Comparison of ENCODE assay signal across 19 cellular contexts in the genomic region with DNA sequence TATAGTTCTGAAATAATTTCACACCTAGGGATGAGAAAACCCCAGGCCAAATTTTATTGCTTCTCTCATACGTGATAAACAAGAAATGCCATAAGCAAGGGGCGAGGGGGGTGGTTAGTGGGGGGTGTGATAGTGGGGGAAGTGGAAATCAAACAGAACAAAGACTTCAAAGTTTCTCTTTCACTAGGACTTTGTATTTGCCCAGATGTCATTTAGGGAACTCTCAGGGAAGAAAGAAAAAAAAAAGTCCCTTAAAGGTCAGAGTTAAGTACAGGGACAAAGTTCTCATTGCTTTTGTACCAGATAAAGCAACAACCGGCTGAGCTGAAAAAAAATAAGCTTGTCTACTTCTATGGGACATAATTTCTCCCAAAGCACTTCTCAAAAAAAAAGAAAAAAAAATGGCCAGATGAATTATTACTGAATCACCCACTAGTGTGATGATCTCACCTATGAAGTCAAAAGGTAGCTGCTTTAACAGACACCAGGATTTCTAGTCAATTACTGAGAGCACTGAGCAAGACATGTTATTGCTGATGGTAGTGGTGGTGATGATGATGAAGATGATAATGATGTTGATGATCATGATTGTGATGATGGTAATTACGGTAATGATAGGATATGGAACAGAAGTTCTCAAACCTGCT. TPM values are rescaled to one million over a fixed set of nuclear protein-coding genes. Genes with fewer than 3 reads are reported as not detected.
DNase-seq lines count a peak whose midpoint lies in the region; ATAC-seq and TF ChIP-seq lines count a peak whose summit lies in the region.
"Had no signal": no experiment of that assay in that cellular context is flagged by ENCODE, and none has a peak within 500 bp of the region (broad histone marks: within the 10 kb centered on the region; RNA-seq: fewer than 3 reads in every experiment).

No MANE protein-coding gene starts in this region.

- H3K27ac ChIP-seq in HEK293 (ENCODE audit: extremely low read depth, low read depth, low read length): no peak overlapping the region
- no peak overlapping the region for H3K27ac ChIP-seq in foreskin keratinocyte

- H3K4me1 ChIP-seq in HEK293 (ENCODE audit: control insufficient read depth, insufficient read depth, low read length) (no peaks in the 10 kb centered on the region), foreskin keratinocyte (no peaks in the 10 kb centered on the region), mucosa of descending colon (ENCODE audit: low read depth) (no peaks in the 10 kb centered on the region)

- no peaks in the 10 kb centered on the region for H3K27me3 ChIP-seq in foreskin keratinocyte

- H3K9me3 ChIP-seq in HEK293 (ENCODE audit: control insufficient read depth, insufficient read depth, low read depth, low read length) (no peaks in the 10 kb centered on the region), mucosa of descending colon (no peaks in the 10 kb centered on the region)

- peak; percentile 12 for DNase-seq in GM10248 (ENCODE audit: extremely low spot score)
- DNase-seq in foreskin keratinocyte: peak; percentile 7 to 28
- no peak for DNase-seq in mucosa of descending colon
- DNase-seq in mesothelial cell of epicardium (ENCODE audit: low spot score in 2 of 2, unreplicated experiment in 2 of 2): no peak
- no peak for DNase-seq in activated CD4-positive, alpha-beta memory T cell treated with anti-CD3 and anti-CD28 coated beads, Interleukin-2, amount 10 ng/mL, durations not matched to agents 7 days and 5 days
- DNase-seq in KBM-7: no peak
- DNase-seq: DMS79, Kasumi-1, NCI-H1417, NCI-H187, NCI-H2107, NCI-H446 treated with DMSO at 0.1 percent for 48 hours, NCI-H526 treated with DMSO at 0.1 percent for 48 hours, OCI-M1, Right ventricle myocardium superior had no signal

- ATAC-seq in foreskin keratinocyte: peak; percentile 51
- peak; percentile 48 for ATAC-seq in mucosa of descending colon
- ATAC-seq: HCT116 had no signal

- H3K4me1 Mint-ChIP-seq in mesothelial cell of epicardium: peaks cover 3% of the 10 kb centered on the region
- no peaks in the 10 kb centered on the region for H3K4me1 Mint-ChIP-seq in activated CD4-positive, alpha-beta memory T cell treated with anti-CD3 and anti-CD28 coated beads, Interleukin-2, amount 10 ng/mL, durations not matched to agents 7 days and 5 days

- CTCF ChIA-PET in GM10248 (lab: Yijun Ruan, JAX): no interaction called here
- CTCF ChIA-PET in HEK293 (lab: Yijun Ruan, JAX): no interaction called here
- CTCF ChIA-PET in activated CD4-positive, alpha-beta memory T cell treated with anti-CD3 and anti-CD28 coated beads, Interleukin-2, amount 10 ng/mL, durations not matched to agents 7 days and 5 days (lab: Charles Lee): no interaction called here

- H3K4me3 ChIP-seq in HEK293 (ENCODE audit: low read depth, low read length): no peak overlapping the region
- H3K4me3 ChIP-seq in mucosa of descending colon: no peak overlapping the region

- H3K36me3 ChIP-seq in HEK293 (ENCODE audit: control insufficient read depth in 2 of 2, insufficient read depth in 1 of 2, low read length in 2 of 2) (no peaks in the 10 kb centered on the region), mucosa of descending colon (ENCODE audit: low read depth) (no peaks in the 10 kb centered on the region)

- H3K36me3 Mint-ChIP-seq in mesothelial cell of epicardium: no peaks in the 10 kb centered on the region
- no peaks in the 10 kb centered on the region for H3K36me3 Mint-ChIP-seq in activated CD4-positive, alpha-beta memory T cell treated with anti-CD3 and anti-CD28 coated beads, Interleukin-2, amount 10 ng/mL, durations not matched to agents 7 days and 5 days (ENCODE audit: low read depth)
- H3K36me3 Mint-ChIP-seq: CD14-positive monocyte had no signal

- intact Hi-C loops in mucosa of descending colon (cut with DNase I, micrococcal nuclease): no loop called here

- TF ChIP-seq CTCF in GM10248 (IDR thresholded peaks at IDR 0.05; ENCODE audit: control extremely low read depth, extremely low read depth, low read depth, missing control alignments): no peak
- no peak for TF ChIP-seq CTCF in HEK293 (tag by site-specific recombination; IDR thresholded peaks at IDR 0.05)
- no peak for TF ChIP-seq CTCF in foreskin keratinocyte (conservative IDR thresholded peaks at IDR 0.05)
- no peak for TF ChIP-seq CTCF in mucosa of descending colon (IDR thresholded peaks at IDR 0.05)
- no peak for TF ChIP-seq CTCF in mesothelial cell of epicardium (IDR thresholded peaks at IDR 0.05; ENCODE audit: unreplicated experiment)

- POLR2A ChIA-PET in GM10248 (lab: Yijun Ruan, JAX): no interaction called here
- POLR2A ChIA-PET in HEK293 (lab: Yijun Ruan, JAX): no interaction called here
- POLR2A ChIA-PET in activated CD4-positive, alpha-beta memory T cell treated with anti-CD3 and anti-CD28 coated beads, Interleukin-2, amount 10 ng/mL, durations not matched to agents 7 days and 5 days (lab: Charles Lee): no interaction called here

- no peak overlapping the region for H3K27ac Mint-ChIP-seq in mesothelial cell of epicardium
- no peak overlapping the region for H3K27ac Mint-ChIP-seq in activated CD4-positive, alpha-beta memory T cell treated with anti-CD3 and anti-CD28 coated beads, Interleukin-2, amount 10 ng/mL, durations not matched to agents 7 days and 5 days
- H3K27ac Mint-ChIP-seq: B cell had no signal

- H3K9me3 Mint-ChIP-seq in mesothelial cell of epicardium: no peaks in the 10 kb centered on the region
- H3K9me3 Mint-ChIP-seq in activated CD4-positive, alpha-beta memory T cell treated with anti-CD3 and anti-CD28 coated beads, Interleukin-2, amount 10 ng/mL, durations not matched to agents 7 days and 5 days: no peaks in the 10 kb centered on the region

- in situ Hi-C loops in KBM-7 (cut with MboI; ENCODE audit: low pct_unique_long_range_greater_than_20kb, low sequenced_read_pairs): no loop called here

- no peak overlapping the region for H3K4me3 Mint-ChIP-seq in mesothelial cell of epicardium
- no peak overlapping the region for H3K4me3 Mint-ChIP-seq in activated CD4-positive, alpha-beta memory T cell treated with anti-CD3 and anti-CD28 coated beads, Interleukin-2, amount 10 ng/mL, durations not matched to agents 7 days and 5 days
- H3K4me3 Mint-ChIP-seq: B cell, CD14-positive monocyte had no signal

- H3K27me3 Mint-ChIP-seq in mesothelial cell of epicardium (ENCODE audit: low read depth): peaks cover 5% of the 10 kb centered on the region
- H3K27me3 Mint-ChIP-seq in activated CD4-positive, alpha-beta memory T cell treated with anti-CD3 and anti-CD28 coated beads, Interleukin-2, amount 10 ng/mL, durations not matched to agents 7 days and 5 days: no peaks in the 10 kb centered on the region
- H3K27me3 Mint-ChIP-seq: B cell had no signal

TF ChIP-seq in HEK293, 187 proteins besides CTCF, POLR2A, EP300 and RAD21 (continues in another document):
- TF ChIP-seq, protein P1, sequence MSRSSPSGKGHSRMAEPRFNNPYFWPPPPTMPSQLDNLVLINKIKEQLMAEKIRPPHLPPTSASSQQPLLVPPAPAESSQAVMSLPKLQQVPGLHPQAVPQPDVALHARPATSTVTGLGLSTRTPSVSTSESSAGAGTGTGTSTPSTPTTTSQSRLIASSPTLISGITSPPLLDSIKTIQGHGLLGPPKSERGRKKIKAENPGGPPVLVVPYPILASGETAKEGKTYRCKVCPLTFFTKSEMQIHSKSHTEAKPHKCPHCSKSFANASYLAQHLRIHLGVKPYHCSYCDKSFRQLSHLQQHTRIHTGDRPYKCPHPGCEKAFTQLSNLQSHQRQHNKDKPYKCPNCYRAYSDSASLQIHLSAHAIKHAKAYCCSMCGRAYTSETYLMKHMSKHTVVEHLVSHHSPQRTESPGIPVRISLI (tag by site-specific recombination; IDR thresholded peaks at IDR 0.05): peak; percentile 96
- TF ChIP-seq TCF7L2 (IDR thresholded peaks at IDR 0.05; ENCODE audit: borderline replicate concordance, low read depth, low read length) (no peak), ZBTB17 (tag by site-specific recombination; IDR thresholded peaks at IDR 0.05) (peak; percentile 93), ZNF426 (tag by site-specific recombination; IDR thresholded peaks at IDR 0.05) (no peak), ZNF530 (tag by site-specific recombination; IDR thresholded peaks at IDR 0.05; ENCODE audit: low read depth) (no peak)
- TF ChIP-seq, protein P2, sequence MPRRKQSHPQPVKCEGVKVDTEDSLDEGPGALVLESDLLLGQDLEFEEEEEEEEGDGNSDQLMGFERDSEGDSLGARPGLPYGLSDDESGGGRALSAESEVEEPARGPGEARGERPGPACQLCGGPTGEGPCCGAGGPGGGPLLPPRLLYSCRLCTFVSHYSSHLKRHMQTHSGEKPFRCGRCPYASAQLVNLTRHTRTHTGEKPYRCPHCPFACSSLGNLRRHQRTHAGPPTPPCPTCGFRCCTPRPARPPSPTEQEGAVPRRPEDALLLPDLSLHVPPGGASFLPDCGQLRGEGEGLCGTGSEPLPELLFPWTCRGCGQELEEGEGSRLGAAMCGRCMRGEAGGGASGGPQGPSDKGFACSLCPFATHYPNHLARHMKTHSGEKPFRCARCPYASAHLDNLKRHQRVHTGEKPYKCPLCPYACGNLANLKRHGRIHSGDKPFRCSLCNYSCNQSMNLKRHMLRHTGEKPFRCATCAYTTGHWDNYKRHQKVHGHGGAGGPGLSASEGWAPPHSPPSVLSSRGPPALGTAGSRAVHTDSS (tag by site-specific recombination; IDR thresholded peaks at IDR 0.05): 0 out of 2 replicates have a peak, but pooled peaks have one; percentile 22
- TF ChIP-seq, protein P3, sequence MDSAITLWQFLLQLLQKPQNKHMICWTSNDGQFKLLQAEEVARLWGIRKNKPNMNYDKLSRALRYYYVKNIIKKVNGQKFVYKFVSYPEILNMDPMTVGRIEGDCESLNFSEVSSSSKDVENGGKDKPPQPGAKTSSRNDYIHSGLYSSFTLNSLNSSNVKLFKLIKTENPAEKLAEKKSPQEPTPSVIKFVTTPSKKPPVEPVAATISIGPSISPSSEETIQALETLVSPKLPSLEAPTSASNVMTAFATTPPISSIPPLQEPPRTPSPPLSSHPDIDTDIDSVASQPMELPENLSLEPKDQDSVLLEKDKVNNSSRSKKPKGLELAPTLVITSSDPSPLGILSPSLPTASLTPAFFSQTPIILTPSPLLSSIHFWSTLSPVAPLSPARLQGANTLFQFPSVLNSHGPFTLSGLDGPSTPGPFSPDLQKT (IDR thresholded peaks at IDR 0.05; ENCODE audit: borderline replicate concordance, low read depth, low read length): no peak

RNA-seq across cellular contexts. Expression of a gene that starts 56.2 kb away (rescaled TPM):
- total RNA-seq in foreskin keratinocyte: 3.6 and 3.7 TPM in 2 replicates
- polyA plus RNA-seq in foreskin keratinocyte: 0.95 and 1.8 TPM in 2 replicates
- total RNA-seq in mucosa of descending colon: 10 to 100 TPM in 2 of 3 donors, 1 to 10 TPM in 1; 8.9 to 20.7 (median 18.6) TPM
- 10.7 to 18.3 TPM (median 12.0 TPM) in 3 replicates for total RNA-seq in mesothelial cell of epicardium
- total RNA-seq in activated CD4-positive, alpha-beta memory T cell treated with anti-CD3 and anti-CD28 coated beads, Interleukin-2, amount 10 ng/mL, durations not matched to agents 7 days and 5 days: 1 to 10 TPM; 9.6 to 9.7 TPM

Comparison
In these comparisons a context has a peak if more than half of its experiments do, and no peak if none do; other contexts are left out.
1. DNase-seq: peak in GM10248 (single experiment) and foreskin keratinocyte (2 of 2); none in mucosa of descending colon (0 of 3), mesothelial cell of epicardium (0 of 2), activated CD4-positive, alpha-beta memory T cell treated with anti-CD3 and anti-CD28 coated beads, Interleukin-2, amount 10 ng/mL, durations not matched to agents 7 days and 5 days (single experiment) and KBM-7 (single experiment).